ENCODE assay signal across 27 cellular contexts in genomic region chr4:189420488-189420887, GRCh38.
"Had no signal": no experiment of that assay in that cellular context is flagged by ENCODE, and none has a peak within 500 bp of the region (broad histone marks: within the 10 kb centered on the region; RNA-seq: fewer than 3 reads in every experiment).

No MANE protein-coding gene starts in this region.

- H3K4me2 ChIP-seq: neural progenitor cell had no signal

- H3K27me3 ChIP-seq: neural progenitor cell, ovary, right atrium auricular region, spleen, suprapubic skin, tibial artery, upper lobe of right lung had no signal

- DNase-seq: head of caudate nucleus; hypothalamus; immature natural killer cell; kidney; left colon; lower lobe of right lung; mammary epithelial cell; mesenchymal stem cell; naive B cell; natural killer cell; nephron progenitor cell; ovary; spleen; stimulated activated CD4-positive, alpha-beta T cell treated with anti-CD3 and anti-CD28 coated beads, Interleukin-4, amount 100 ng/mL, for 24 hours; stimulated activated naive CD4-positive, alpha-beta T cell; tibial artery; trophoblast cell; upper lobe of right lung had no signal

- H3K4me3 ChIP-seq: lower lobe of right lung, neural progenitor cell, ovary, right atrium auricular region, skin epidermis, spleen, suprapubic skin, thoracic aorta, tibial artery, upper lobe of right lung had no signal

- H3K4me1 ChIP-seq: lower lobe of right lung, neural progenitor cell, right atrium auricular region, spleen, suprapubic skin, tibial artery, upper lobe of right lung had no signal

- H2AFZ ChIP-seq: neural progenitor cell had no signal

- H3K27ac ChIP-seq: lower lobe of right lung, neural progenitor cell, ovary, right atrium auricular region, skin epidermis, spleen, suprapubic skin, thoracic aorta, tibial artery, upper lobe of right lung had no signal

- H3K9ac ChIP-seq: neural progenitor cell had no signal

- ATAC-seq: left colon; lower lobe of right lung; natural killer cell; sciatic nerve; stimulated activated effector memory CD8-positive, alpha-beta T cell treated with anti-CD3 and anti-CD28 coated beads, Interleukin-12 subunit alpha, Interleukin-12 subunit beta, amount 100 ng/mL, for 72 hours; upper lobe of right lung had no signal

- FAIRE-seq: islet of Langerhans, kidney, urothelium cell line had no signal

- H3K36me3 ChIP-seq: lower lobe of right lung, neural progenitor cell, ovary, right atrium auricular region, spleen, suprapubic skin, thoracic aorta, tibial artery, upper lobe of right lung had no signal

- H3K9me3 ChIP-seq: lower lobe of right lung, ovary, right atrium auricular region, suprapubic skin, thoracic aorta, tibial artery, upper lobe of right lung had no signal
